ENCODE assay signal across 8 cellular contexts in genomic region chr2:32063310-32064020, GRCh38. TPM values are rescaled to one million over a fixed set of nuclear protein-coding genes. Genes with fewer than 3 reads are reported as not detected.
DNase-seq lines count a peak whose midpoint lies in the region; ATAC-seq and TF ChIP-seq lines count a peak whose summit lies in the region.

Gene SPAST (plus strand): TSS chr2:32063556. CDS start chr2:32063832, 276 bp downstream.

- H3K9me3 ChIP-seq in Caco-2 = no peaks in the 10 kb centered on the region
- H3K9me3 ChIP-seq in effector memory CD4-positive, alpha-beta T cell (ENCODE audit: control insufficient read depth, low read length) = no peaks in the 10 kb centered on the region

- H3K27ac Mint-ChIP-seq in Caco-2 (ENCODE audit: unreplicated experiment) = peak within 1 kb of the TSS; percentile 78

- intact Hi-C loops in Caco-2 (cut with micrococcal nuclease; ENCODE audit: unreplicated experiment) = loop anchor here (1.0 to 10.0 kb wide), 7 partner anchors 10 to 291 kb away; partner anchors contain the start of genes BIRC6, DPY30, MEMO1 and SLC30A6

- peak; percentile 51 to 58 for TF ChIP-seq CTCF in Caco-2 (IDR thresholded peaks at IDR 0.05; ENCODE audit: insufficient read depth in 1 of 2, low read depth in 1 of 2, low read length in 1 of 2, severe bottlenecking in 1 of 2, unreplicated experiment in 1 of 2)

- peak; percentile 98 to 99 for DNase-seq in Caco-2
- peak; percentile 99 for DNase-seq in HT1080 (ENCODE audit: low read depth)
- DNase-seq in NOMO-1 (lab: John Stamatoyannopoulos, UW; ENCODE audit: unreplicated experiment in 2 of 2) = peak; percentile 96 to 97
- peak; percentile 90 to 94 (median 94) for DNase-seq in effector memory CD4-positive, alpha-beta T cell
- peak; percentile 97 for DNase-seq in lung microvascular endothelial cell (ENCODE audit: low read depth in 2 of 2)
- peak; percentile 94 to 98 (median 96) for DNase-seq in stimulated activated CD4-positive, alpha-beta T cell treated with anti-CD3 and anti-CD28 coated beads, TNF-alpha, amount 100 ng/mL, for 48 hours (ENCODE audit: low read depth in 3 of 3)

- no peaks in the 10 kb centered on the region; the same call in 1 of the 2 replicates for H3K4me1 ChIP-seq in Caco-2
- H3K4me1 ChIP-seq in effector memory CD4-positive, alpha-beta T cell (ENCODE audit: control insufficient read depth, insufficient read depth, low read length, poor library complexity, severe bottlenecking) = peaks cover 8% of the 10 kb centered on the region

- no peaks in the 10 kb centered on the region for H3K9me3 Mint-ChIP-seq in Caco-2 (ENCODE audit: unreplicated experiment)

- peak within 1 kb of the TSS; percentile 94 for H3K4me3 ChIP-seq in Caco-2 (ENCODE audit: low read depth, low read length)
- peak within 1 kb of the TSS; percentile 69 for H3K4me3 ChIP-seq in effector memory CD4-positive, alpha-beta T cell (ENCODE audit: insufficient read depth, low read depth, low read length, poor library complexity, severe bottlenecking)

- peaks cover 7% of the 10 kb centered on the region for H3K4me1 Mint-ChIP-seq in Caco-2 (ENCODE audit: low read depth, unreplicated experiment)

- no peaks in the 10 kb centered on the region for H3K27me3 Mint-ChIP-seq in Caco-2 (ENCODE audit: insufficient read depth, unreplicated experiment)

- peak within 1 kb of the TSS; percentile 79 for H3K27ac ChIP-seq in effector memory CD4-positive, alpha-beta T cell (ENCODE audit: insufficient read depth, low read length, poor library complexity, severe bottlenecking)

- peaks cover 14% of the 10 kb centered on the region for H3K36me3 Mint-ChIP-seq in Caco-2 (ENCODE audit: insufficient read depth, unreplicated experiment)

- H3K36me3 ChIP-seq in Caco-2 (ENCODE audit: control insufficient read depth, insufficient read depth, low read length) = no peaks in the 10 kb centered on the region
- H3K36me3 ChIP-seq in effector memory CD4-positive, alpha-beta T cell (ENCODE audit: control insufficient read depth, insufficient read depth, low read length) = no peaks in the 10 kb centered on the region

- POLR2A ChIA-PET in Caco-2 (lab: Charles Lee) = interaction anchor here (0.6 to 3.5 kb wide), 9 partner anchors 9 to 102 kb away, joined by 3 to 79 read pairs (median 5); partner anchors contain the start of genes DPY30 and SLC30A6
- POLR2A ChIA-PET in activated CD8-positive, alpha-beta memory T cell treated with anti-CD3 and anti-CD28 coated beads for 36 hours (lab: Charles Lee) = interaction anchor here (0.5 to 2.1 kb wide), 5 partner anchors 24 to 974 kb away, joined by 3 to 23 read pairs (median 5); partner anchors contain the start of genes DPY30 and SLC30A6

- CTCF ChIA-PET in Caco-2 (lab: Charles Lee) = interaction anchor here (0.6 to 3.2 kb wide), 7 partner anchors 10 to 417 kb away, joined by 3 to 18 read pairs (median 4); partner anchors contain the start of genes DPY30 and SLC30A6
- CTCF ChIA-PET in activated CD8-positive, alpha-beta memory T cell treated with anti-CD3 and anti-CD28 coated beads for 36 hours (lab: Charles Lee) = interaction anchor here (0.6 to 1.8 kb wide), 4 partner anchors 9 to 52 kb away, joined by 3 to 14 read pairs (median 4); partner anchors contain the start of genes DPY30 and MEMO1

- ATAC-seq in GM21360 (IDR thresholded peaks at IDR 0.05; ENCODE audit: unreplicated experiment) = peak; percentile 91

- H3K27me3 ChIP-seq in Caco-2 (replicated peaks; ENCODE audit: control insufficient read depth, insufficient read depth, low read length) = no peaks in the 10 kb centered on the region
- H3K27me3 ChIP-seq in effector memory CD4-positive, alpha-beta T cell (replicated peaks; ENCODE audit: control insufficient read depth, insufficient read depth, low read length, poor library complexity, severe bottlenecking) = no peaks in the 10 kb centered on the region

- peak within 1 kb of the TSS; percentile 71 for H3K4me3 Mint-ChIP-seq in Caco-2 (ENCODE audit: unreplicated experiment)

- BruUV-seq in Caco-2 (replicated peaks; lab: Mats Ljungman, UMichigan) = no TSS peak

RNA-seq across cellular contexts. Expression of gene SPAST, which starts in this region (rescaled TPM):
- 29.7 and 31.7 TPM in 2 replicates for total RNA-seq in Caco-2 (2022)
- 10.0 and 12.7 TPM in 2 replicates for total RNA-seq in HT1080 (2014; rRNA removed; shearing (Covaris generic))
- 7.6 and 10.4 TPM in 2 replicates for polyA plus RNA-seq in HT1080 (2015; cell fraction: cytosol; rRNA removed)
- polyA plus RNA-seq in HT1080 (2015; cell fraction: nucleus; rRNA removed) = 7.7 and 8.2 TPM in 2 replicates
- 10 to 100 TPM; 18.8 to 19.5 TPM for total RNA-seq in activated CD8-positive, alpha-beta memory T cell treated with anti-CD3 and anti-CD28 coated beads for 36 hours
- 22.2 and 26.8 TPM in 2 replicates for total RNA-seq in lung microvascular endothelial cell

Comparison
In these comparisons a context has a peak if more than half of its experiments do, and no peak if none do; other contexts are left out.
1. Peak in every context shown above with its lines: DNase-seq, ATAC-seq, H3K4me3 ChIP-seq and H3K27ac ChIP-seq.